Comparison of ENCODE assay signal across 29 cellular contexts in the genomic region with DNA sequence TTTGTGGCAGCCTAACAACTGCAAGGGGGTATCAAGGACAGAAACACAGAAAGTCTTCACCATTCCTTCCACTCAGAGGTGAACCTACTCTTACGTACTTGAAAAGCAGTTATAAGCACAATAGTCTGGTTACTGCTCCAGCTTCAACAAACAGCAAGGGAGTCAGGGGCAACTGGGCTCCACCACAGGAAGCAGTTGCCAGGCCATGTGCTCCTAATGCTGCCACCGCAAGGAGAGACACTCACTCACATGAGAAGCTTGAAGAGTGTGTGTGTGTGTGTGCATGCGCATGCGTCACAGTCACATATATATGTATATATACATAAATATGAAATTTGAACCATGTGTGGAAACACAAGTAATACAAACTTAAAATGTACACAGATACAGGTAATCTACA.
"Had no signal": no experiment of that assay in that cellular context is flagged by ENCODE, and none has a peak within 500 bp of the region (broad histone marks: within the 10 kb centered on the region; RNA-seq: fewer than 3 reads in every experiment).

No MANE protein-coding gene starts in this region.

- H3K36me3 Mint-ChIP-seq: activated naive CD4-positive, alpha-beta T cell treated with anti-CD3 and anti-CD28 coated beads, Interleukin-2, amount 50 U/mL, for 72 hours; WTC11 had no signal

- H3K27me3 Mint-ChIP-seq: activated CD4-positive, alpha-beta T cell treated with anti-CD3 and anti-CD28 coated beads for 36 hours; activated CD4-positive, alpha-beta T cell treated with anti-CD3 and anti-CD28 coated beads, Interleukin-2, amount 10 ng/mL, durations not matched to agents 7 days and 5 days; activated T-cell treated with anti-CD3 and anti-CD28 coated beads, Interleukin-2, amount 50 U/mL, for 24 hours had no signal

- DNase-seq: activated CD4-positive, alpha-beta T cell treated with anti-CD3 and anti-CD28 coated beads for 36 hours; activated CD4-positive, alpha-beta T cell treated with anti-CD3 and anti-CD28 coated beads, Interleukin-2, amount 10 ng/mL, durations not matched to agents 7 days and 5 days; activated CD4-positive, alpha-beta T cell treated with anti-CD3 and anti-CD28 coated beads, Interleukin-2, amount 50 U/mL, for 48 hours; activated CD8-positive, alpha-beta T cell treated with anti-CD3 and anti-CD28 coated beads, Interleukin-2, amount 10 ng/mL, durations not matched to agents 7 days and 5 days; activated gamma-delta T cell treated with Interleukin-2 at 50 U/mL for 16 hours; activated naive CD4-positive, alpha-beta T cell treated with anti-CD3 and anti-CD28 coated beads for 36 hours; activated T-cell treated with anti-CD3 and anti-CD28 coated beads, Interleukin-2, amount 50 U/mL, for 24 hours; adrenal gland; body of pancreas; Kasumi-1; MG63; NCI-H1092; NCI-H1436 treated with DMSO at 0.1 percent for 48 hours; NCI-H1694 treated with DMSO at 0.1 percent for 48 hours; NCI-H2029; NCI-H524; SHP77; SJCRH30 had no signal

- H3K27me3 ChIP-seq: adrenal gland, body of pancreas, breast epithelium, MG63 had no signal

- H3K27ac ChIP-seq: adrenal gland, breast epithelium, SJCRH30, SK-N-MC had no signal

- H3K9me3 Mint-ChIP-seq: activated CD4-positive, alpha-beta T cell treated with anti-CD3 and anti-CD28 coated beads, Interleukin-2, amount 10 ng/mL, durations not matched to agents 7 days and 5 days; activated naive CD4-positive, alpha-beta T cell treated with anti-CD3 and anti-CD28 coated beads for 36 hours; activated naive CD4-positive, alpha-beta T cell treated with anti-CD3 and anti-CD28 coated beads, Interleukin-2, amount 50 U/mL, for 72 hours; activated T-cell treated with anti-CD3 and anti-CD28 coated beads, Interleukin-2, amount 50 U/mL, for 24 hours; activated T-helper 2 cell treated with anti-CD3 and anti-CD28 coated beads, Interferon-gamma antibody, Interleukin-2, Interleukin-4, amounts not matched to agents 10 μg/mL and 5 μg/mL and 100 μg/mL, durations not matched to agents 14 hours and 24 hours and 36 hours; T-helper 1 cell treated with Interleukin-12 subunit alpha and Interleukin-12 subunit beta and Interleukin-4 antibody, amounts not matched to agents 30 μg/mL and 1 μg/mL, for 36 hours; T-helper 2 cell treated with Interferon-gamma antibody and Interleukin-4, amounts not matched to agents 5 μg/mL and 100 μg/mL, for 36 hours had no signal

- H3K4me3 Mint-ChIP-seq: activated CD4-positive, alpha-beta T cell treated with anti-CD3 and anti-CD28 coated beads for 36 hours; activated CD4-positive, alpha-beta T cell treated with anti-CD3 and anti-CD28 coated beads, Interleukin-2, amount 10 ng/mL, durations not matched to agents 7 days and 5 days; activated CD8-positive, alpha-beta T cell treated with anti-CD3 and anti-CD28 coated beads, Interleukin-2, amount 10 ng/mL, durations not matched to agents 7 days and 5 days; activated naive CD4-positive, alpha-beta T cell treated with anti-CD3 and anti-CD28 coated beads for 36 hours; activated T-cell treated with anti-CD3 and anti-CD28 coated beads, Interleukin-2, amount 50 U/mL, for 24 hours; T-helper 1 cell treated with Interleukin-12 subunit alpha and Interleukin-12 subunit beta and Interleukin-4 antibody, amounts not matched to agents 30 μg/mL and 1 μg/mL, for 36 hours; T-helper 2 cell treated with Interferon-gamma antibody and Interleukin-4, amounts not matched to agents 5 μg/mL and 100 μg/mL, for 36 hours; WTC11 had no signal

- FAIRE-seq: astrocyte, TTC549 had no signal

- ATAC-seq: activated CD4-positive, alpha-beta T cell treated with anti-CD3 and anti-CD28 coated beads for 36 hours; activated CD4-positive, CD25-positive, alpha-beta regulatory T cell treated with anti-CD3 and anti-CD28 coated beads, Interleukin-2, amount 50 U/mL, for 24 hours; activated CD8-positive, alpha-beta T cell treated with anti-CD3 and anti-CD28 coated beads, Interleukin-2, amount 10 ng/mL, durations not matched to agents 7 days and 5 days; activated naive CD4-positive, alpha-beta T cell treated with anti-CD3 and anti-CD28 coated beads, Interleukin-2, amount 50 U/mL, for 72 hours; body of pancreas; Panc1; WTC11 had no signal

- H3K27ac Mint-ChIP-seq: activated CD4-positive, alpha-beta T cell treated with anti-CD3 and anti-CD28 coated beads for 36 hours; activated CD4-positive, alpha-beta T cell treated with anti-CD3 and anti-CD28 coated beads, Interleukin-2, amount 10 ng/mL, durations not matched to agents 7 days and 5 days; activated CD8-positive, alpha-beta T cell treated with anti-CD3 and anti-CD28 coated beads, Interleukin-2, amount 10 ng/mL, durations not matched to agents 7 days and 5 days; activated naive CD4-positive, alpha-beta T cell treated with anti-CD3 and anti-CD28 coated beads for 36 hours; activated naive CD4-positive, alpha-beta T cell treated with anti-CD3 and anti-CD28 coated beads, Interleukin-2, amount 50 U/mL, for 72 hours; activated T-cell treated with anti-CD3 and anti-CD28 coated beads, Interleukin-2, amount 50 U/mL, for 24 hours; activated T-helper 2 cell treated with anti-CD3 and anti-CD28 coated beads, Interferon-gamma antibody, Interleukin-2, Interleukin-4, amounts not matched to agents 10 μg/mL and 5 μg/mL and 100 μg/mL, durations not matched to agents 14 hours and 24 hours and 36 hours; T-helper 1 cell treated with Interleukin-12 subunit alpha and Interleukin-12 subunit beta and Interleukin-4 antibody, amounts not matched to agents 30 μg/mL and 1 μg/mL, for 36 hours; T-helper 2 cell treated with Interferon-gamma antibody and Interleukin-4, amounts not matched to agents 5 μg/mL and 100 μg/mL, for 36 hours; WTC11 had no signal

- H3K36me3 ChIP-seq: adrenal gland, breast epithelium, MG63, SJCRH30 had no signal

- H3K4me3 ChIP-seq: adrenal gland, body of pancreas, breast epithelium, MG63, SJCRH30, SK-N-MC had no signal

- H3K4me1 ChIP-seq: breast epithelium, SJCRH30 had no signal

- H3K9me3 ChIP-seq: adrenal gland, body of pancreas, breast epithelium, MG63, SJCRH30 had no signal
